20 cellular contexts compared by ENCODE assay signal in genomic region chr18:9809686-9810085, GRCh38.
A peak's percentile ranks its signal among the peaks of the same experiment; 100 is the strongest.
DNase-seq lines count a peak whose midpoint lies in the region; ATAC-seq, FAIRE-seq and TF ChIP-seq lines count a peak whose summit lies in the region.
"Had no signal": no experiment of that assay in that cellular context is flagged by ENCODE, and none has a peak within 500 bp of the region (broad histone marks: within the 10 kb centered on the region; RNA-seq: fewer than 3 reads in every experiment).

No MANE protein-coding gene starts in this region.

- H3K9ac ChIP-seq in astrocyte (ENCODE audit: low read length): no peak overlapping the region

- H3K79me2 ChIP-seq in astrocyte (ENCODE audit: insufficient read depth, low read length): peaks cover 8% of the 10 kb centered on the region

- peak; percentile 30 for ATAC-seq in sciatic nerve

- H3K27me3 Mint-ChIP-seq in astrocyte (ENCODE audit: low read depth, unreplicated experiment): no peaks in the 10 kb centered on the region

- 23 to 42% methylated on average over 6 of the region's 6 CpGs for WGBS in tibial nerve, 2 donors

- H3K27ac ChIP-seq in astrocyte (ENCODE audit: low read depth, low read length): no peak overlapping the region
- peak overlapping the region; percentile 14 to 84 (median 51) for H3K27ac ChIP-seq in tibial nerve
- H3K27ac ChIP-seq: WERI-Rb-1 had no signal

- FAIRE-seq in astrocyte (lab: Jason Lieb, UNC): no peak
- FAIRE-seq in frontal cortex (lab: Jason Lieb, UNC): no peak
- FAIRE-seq: D721Med, GM12891, H54 had no signal

- peaks cover 9% of the 10 kb centered on the region for H4K20me1 ChIP-seq in astrocyte (ENCODE audit: insufficient read depth, low read length)

- TF ChIP-seq POLR2A in tibial nerve (IDR thresholded peaks at IDR 0.05): no peak

- H3K36me3 ChIP-seq in astrocyte (ENCODE audit: insufficient read depth, low read length) (peaks cover 5% of the 10 kb centered on the region), tibial nerve (no peaks in the 10 kb centered on the region)
- H3K36me3 ChIP-seq: MG63, WERI-Rb-1 had no signal

- intact Hi-C loops in sciatic nerve (cut with DNase I): no loop called here

- H3K27ac Mint-ChIP-seq in astrocyte (ENCODE audit: unreplicated experiment): peak overlapping the region; percentile 8
- H3K27ac Mint-ChIP-seq: CD4-positive, CD25-positive, alpha-beta regulatory T cell had no signal

- H3K4me3 ChIP-seq in astrocyte (ENCODE audit: insufficient read depth, low read depth, low read length) (no peak overlapping the region), tibial nerve (no peak overlapping the region)
- H3K4me3 ChIP-seq: MG63 had no signal

- peaks cover 35% of the 10 kb centered on the region for H3K4me1 Mint-ChIP-seq in astrocyte (ENCODE audit: low read depth, unreplicated experiment)
- H3K4me1 Mint-ChIP-seq: CD4-positive, CD25-positive, alpha-beta regulatory T cell had no signal

- H3K9me3 ChIP-seq in astrocyte (ENCODE audit: insufficient read depth, low read depth, low read length) (no peaks in the 10 kb centered on the region), tibial nerve (no peaks in the 10 kb centered on the region)
- H3K9me3 ChIP-seq: MG63 had no signal

- DNase-seq in astrocyte (ENCODE audit: low read depth): no peak
- peak; percentile 22 for DNase-seq in fibroblast of gingiva (ENCODE audit: low read depth)
- DNase-seq in sciatic nerve (ENCODE audit: low spot score): no peak
- no peak for DNase-seq in tibial nerve (ENCODE audit: low spot score in 2 of 2)
- no peak for DNase-seq in frontal cortex (ENCODE audit: low spot score in 2 of 2)
- no peak for DNase-seq in GM19238 (ENCODE audit: insufficient read length, low spot score)
- DNase-seq in kidney glomerular epithelial cell (lab: John Stamatoyannopoulos, UW): no peak
- DNase-seq: activated CD4-positive, alpha-beta T cell treated with anti-CD3 and anti-CD28 coated beads, Interleukin-2, amount 50 U/mL, for 1 hour; activated naive CD4-positive, alpha-beta T cell treated with anti-CD3 and anti-CD28 coated beads, Interleukin-2, amount 50 U/mL, for 16 hours; CD4-positive, CD25-positive, alpha-beta regulatory T cell; effector memory CD4-positive, alpha-beta T cell; KBM-7; MG63; NCI-H1417 treated with DMSO at 0.1 percent for 48 hours; NCI-H446 treated with DMSO at 0.1 percent for 48 hours; posterior cingulate gyrus; WERI-Rb-1 had no signal

- TF ChIP-seq CTCF in astrocyte (IDR thresholded peaks at IDR 0.05; ENCODE audit: insufficient read depth, low read depth, low read length): no peak
- TF ChIP-seq CTCF in tibial nerve (IDR thresholded peaks at IDR 0.05): no peak

- peaks cover 19% of the 10 kb centered on the region for H3K4me1 ChIP-seq in astrocyte (ENCODE audit: insufficient read depth, low read length)
- H3K4me1 ChIP-seq in tibial nerve: peaks cover 0 to 56% (median 29%) of the 10 kb centered on the region in 4 donors

- H2AFZ ChIP-seq in astrocyte (ENCODE audit: low read depth, low read length): no peak overlapping the region

- H3K27me3 ChIP-seq in astrocyte (ENCODE audit: insufficient read depth, low read length) (no peaks in the 10 kb centered on the region), tibial nerve (no peaks in the 10 kb centered on the region)
- H3K27me3 ChIP-seq: MG63 had no signal

- peaks cover 7% of the 10 kb centered on the region for H3K36me3 Mint-ChIP-seq in astrocyte (ENCODE audit: low read depth, unreplicated experiment)
- H3K36me3 Mint-ChIP-seq: CD4-positive, CD25-positive, alpha-beta regulatory T cell had no signal

- H3K4me3 Mint-ChIP-seq in astrocyte (ENCODE audit: unreplicated experiment): no peak overlapping the region
- H3K4me3 Mint-ChIP-seq: CD4-positive, CD25-positive, alpha-beta regulatory T cell had no signal

- TF ChIP-seq EP300 in tibial nerve (IDR thresholded peaks at IDR 0.05): no peak

- peak overlapping the region; percentile 26 for H3K4me2 ChIP-seq in astrocyte (ENCODE audit: low read length)

- peaks cover 2% of the 10 kb centered on the region for H3K9me3 Mint-ChIP-seq in astrocyte (ENCODE audit: unreplicated experiment)
